Comparison of ENCODE assay signal across 19 cellular contexts in the genomic region with DNA sequence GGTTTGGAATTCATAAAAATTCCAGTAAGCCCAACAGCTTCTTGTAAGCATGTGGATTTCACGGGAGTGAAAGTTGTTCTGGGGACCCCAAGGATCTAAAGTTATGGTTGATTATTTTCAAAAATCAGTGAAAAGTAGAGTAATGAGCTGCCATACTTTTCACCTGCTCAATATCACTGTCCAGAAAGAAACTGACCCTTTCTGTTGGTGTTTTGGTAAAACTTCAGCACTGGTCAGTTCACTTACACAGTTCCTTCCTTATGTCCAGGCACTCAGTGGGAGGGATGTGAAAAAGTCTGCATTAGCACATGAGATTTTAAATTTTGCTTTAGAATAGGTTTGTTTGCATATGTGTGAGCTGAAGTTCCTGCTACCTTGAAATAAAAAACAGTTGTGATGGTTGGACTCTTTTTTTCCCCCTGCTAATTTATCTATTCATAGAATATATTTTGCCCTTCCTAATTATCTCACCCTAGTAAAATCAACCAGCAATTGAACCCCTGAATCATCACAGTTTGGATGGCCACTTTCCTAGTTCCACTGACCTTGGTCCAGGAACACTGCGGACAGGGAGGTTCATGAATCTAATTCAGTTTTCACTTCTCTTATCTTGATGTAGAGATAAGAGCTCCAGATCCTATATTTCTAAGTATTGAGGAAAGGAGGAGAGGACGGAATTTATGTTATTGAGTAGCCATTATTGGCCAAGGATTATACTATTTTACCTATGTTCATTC. TPM values are rescaled to one million over a fixed set of nuclear protein-coding genes. Genes with fewer than 3 reads are reported as not detected.
DNase-seq lines count a peak whose midpoint lies in the region; ATAC-seq, FAIRE-seq and TF ChIP-seq lines count a peak whose summit lies in the region.
"Had no signal": no experiment of that assay in that cellular context is flagged by ENCODE, and none has a peak within 500 bp of the region (broad histone marks: within the 10 kb centered on the region; RNA-seq: fewer than 3 reads in every experiment).

No MANE protein-coding gene starts in this region.

- TF ChIP-seq EP300 in Ishikawa (IDR thresholded peaks at IDR 0.05; ENCODE audit: borderline replicate concordance) (no peak), HepG2 (IDR thresholded peaks at IDR 0.05; ENCODE audit: low read depth in 2 of 2, low read length in 2 of 2) (no peak), HepG2 (CRISPR knock-in tag; IDR thresholded peaks at IDR 0.05; ENCODE audit: borderline replicate concordance) (no peak)

- ATAC-seq in SK-N-SH treated with all-trans-retinoic acid at 6 μM for 48 hours (peak; percentile 42; the same call in 1 of the 3 replicates), HepG2 (no peak)
- ATAC-seq: K562 had no signal

- no peaks in the 10 kb centered on the region for H4K20me1 ChIP-seq in HepG2 (ENCODE audit: insufficient read depth, low read length)

- intact Hi-C loops in HepG2 (cut with micrococcal nuclease; ENCODE audit: unreplicated experiment): no loop called here

- no peaks in the 10 kb centered on the region for H3K9me3 ChIP-seq in HepG2 (ENCODE audit: low read length)
- H3K9me3 ChIP-seq: BE2C had no signal

- peak overlapping the region; percentile 4; the same call in 1 of the 2 replicates for H3K9ac ChIP-seq in HepG2 (ENCODE audit: insufficient read depth, low read depth, low read length)

- H3K27ac ChIP-seq in HepG2 (ENCODE audit: extremely low read length, insufficient read depth, low read length): peak overlapping the region; percentile 72

- in situ Hi-C loops in HepG2 (cut with HindIII; ENCODE audit: extremely low pct_ligation_motif_present, low pct_unique_long_range_greater_than_20kb): no loop called here

- TF ChIP-seq CTCF in HepG2 (CRISPR knock-in tag; IDR thresholded peaks at IDR 0.05): no peak

- WGBS in HepG2 (ENCODE audit: low lambda C conversion rate): 33% methylated on average over 3 of the region's 3 CpGs

- FAIRE-seq in HepG2 (lab: Jason Lieb, UNC) (no peak), H54 (lab: Jason Lieb, UNC) (no peak)
- FAIRE-seq: A204.1, G401.6, GM12891, GM19239, K562 had no signal

- TF ChIP-seq POLR2A in HepG2 (IDR thresholded peaks at IDR 0.05; ENCODE audit: insufficient read depth in 1 of 2, low read depth in 2 of 2, low read length in 2 of 2): no peak
- TF ChIP-seq POLR2A in H54 (IDR thresholded peaks at IDR 0.05; ENCODE audit: low read depth, low read length): no peak

- no peaks in the 10 kb centered on the region for H3K36me3 ChIP-seq in HepG2 (replicated peaks in 1 of 2; ENCODE audit: control insufficient read depth in 1 of 2, insufficient read depth in 2 of 2, low read length in 2 of 2)
- H3K36me3 ChIP-seq: BE2C had no signal

- peak overlapping the region; percentile 48 for H3K4me2 ChIP-seq in HepG2 (ENCODE audit: low read depth, low read length)

- BruUV-seq in HepG2 (replicated peaks; lab: Mats Ljungman, UMichigan): no TSS peak

- peaks cover 82% of the 10 kb centered on the region for H3K4me1 ChIP-seq in HepG2 (ENCODE audit: insufficient read depth, low read length)
- H3K4me1 ChIP-seq: BE2C had no signal

- H2AFZ ChIP-seq in HepG2 (ENCODE audit: low read length): no peak overlapping the region

- no peaks in the 10 kb centered on the region for H3K27me3 ChIP-seq in HepG2 (ENCODE audit: control insufficient read depth in 1 of 2, insufficient read depth in 2 of 2, low read length in 2 of 2)
- H3K27me3 ChIP-seq: BE2C had no signal

- TF ChIP-seq RAD21 in Ishikawa (IDR thresholded peaks at IDR 0.05; ENCODE audit: low read depth) (no peak), HepG2 (CRISPR knock-in tag; IDR thresholded peaks at IDR 0.05) (no peak)

- POLR2A ChIA-PET in HepG2 (lab: Yijun Ruan, JAX): interaction anchor here (0.8 to 3.1 kb wide), 6 partner anchors 11 to 352 kb away, joined by 3 to 17 read pairs (median 4); partner anchors contain the start of gene CFL2

- no peak overlapping the region; a peak in 1 of 6 replicates for H3K4me3 ChIP-seq in HepG2 (replicated peaks in 1 of 3; ENCODE audit: insufficient read depth in 1 of 3, low read depth in 2 of 3, low read length in 3 of 3)
- H3K4me3 ChIP-seq: K562 had no signal

- DNase-seq in HepG2 (ENCODE audit: low spot score): no peak
- DNase-seq in NCI-H510A (lab: John Stamatoyannopoulos, UW): no peak
- DNase-seq in H54 (ENCODE audit: insufficient read length, low spot score): no peak
- no peak for DNase-seq in NCI-H524 treated with DMSO at 0.1 percent for 48 hours (lab: John Stamatoyannopoulos, UW)
- DNase-seq in epidermal melanocyte (ENCODE audit: insufficient read length, low spot score): no peak
- DNase-seq: ACHN; BE2C; C1 segment of cervical spinal cord; CD4-positive, CD25-positive, alpha-beta regulatory T cell; CD8-positive, alpha-beta memory T cell; COR-L47; HCEC 1CT had no signal

- H3K79me2 ChIP-seq in HepG2 (ENCODE audit: insufficient read depth, low read length): no peaks in the 10 kb centered on the region

- CTCF ChIA-PET in HepG2 (lab: Yijun Ruan, JAX; ENCODE audit: low intra/inter-chr PET ratio, low total read pairs): interaction anchor here (0.6 to 1.1 kb wide), 2 partner anchors 34 to 89 kb away, joined by 3 read pairs; no protein-coding TSS in a partner anchor

TF ChIP-seq in Ishikawa, 13 proteins besides CTCF, POLR2A, EP300 and RAD21 (continues in another document):
- TF ChIP-seq ZBTB7A (IDR thresholded peaks at IDR 0.05; ENCODE audit: low read depth): no peak

TF ChIP-seq in HepG2, 621 proteins besides CTCF, POLR2A, EP300 and RAD21 (continues in another document):
- TF ChIP-seq RFX3 (CRISPR knock-in tag; IDR thresholded peaks at IDR 0.05) (0 out of 2 replicates have a peak, but pooled peaks have one; percentile 6), ZNF432 (CRISPR knock-in tag; IDR thresholded peaks at IDR 0.05; ENCODE audit: borderline replicate concordance) (no peak), MEF2D (CRISPR knock-in tag; IDR thresholded peaks at IDR 0.05) (0 out of 2 replicates have a peak, but pooled peaks have one; percentile 4), MIER3 (CRISPR knock-in tag; IDR thresholded peaks at IDR 0.05; ENCODE audit: borderline replicate concordance) (no peak), SIN3A (IDR thresholded peaks at IDR 0.05; ENCODE audit: borderline replicate concordance, low read depth, low read length) (0 out of 2 replicates have a peak, but pooled peaks have one; percentile 32), ARNT2 (CRISPR knock-in tag; IDR thresholded peaks at IDR 0.05; ENCODE audit: low read depth) (0 out of 2 replicates have a peak, but pooled peaks have one; percentile 37), SMAD3 (CRISPR knock-in tag; IDR thresholded peaks at IDR 0.05) (no peak), MXD4 (CRISPR knock-in tag; IDR thresholded peaks at IDR 0.05) (no peak), MZF1 (CRISPR knock-in tag; IDR thresholded peaks at IDR 0.05; ENCODE audit: borderline replicate concordance) (no peak), ZSCAN12 (CRISPR knock-in tag; IDR thresholded peaks at IDR 0.05) (0 out of 2 replicates have a peak, but pooled peaks have one; percentile 51)

RNA-seq across cellular contexts. Expression of gene CFL2, which starts 25.8 kb away (rescaled TPM):
- total RNA-seq in HepG2 (2016; rRNA removed; fragmentation: Illumina TruSeq; extraction: Trizol): 158 and 301 TPM in 2 replicates
- 28.5 and 36.5 TPM in 2 replicates for total RNA-seq in HepG2 (2016; cell fraction: cytosol; rRNA removed; fragmentation: Illumina TruSeq; extraction: Trizol; ENCODE audit: low read depth)
- 158 and 295 TPM in 2 replicates for total RNA-seq in HepG2 (2016; cell fraction: insoluble cytoplasmic fraction; rRNA removed; fragmentation: Illumina TruSeq; extraction: Trizol)
- total RNA-seq in HepG2 (2016; cell fraction: membrane; rRNA removed; fragmentation: Illumina TruSeq; extraction: Trizol): 108 and 127 TPM in 2 replicates
- 85.5 and 89.1 TPM in 2 replicates for total RNA-seq in HepG2 (2016; cell fraction: nucleus; rRNA removed; fragmentation: Illumina TruSeq; extraction: Trizol)
- polyA plus RNA-seq in HepG2 (2011; rRNA removed): 68.8 and 114 TPM in 2 replicates
- polyA plus RNA-seq in HepG2 (2011; cell fraction: cytosol; rRNA removed): 44.2 and 78.0 TPM in 2 replicates
- polyA plus RNA-seq in HepG2 (2011; cell fraction: nucleus; rRNA removed): 22.8 and 33.8 TPM in 2 replicates
- polyA plus RNA-seq in HepG2 (2012): 145 and 207 TPM in 2 replicates
- 96.7 and 98.0 TPM in 2 replicates for polyA plus RNA-seq in HepG2 (2016; cell fraction: cytosol; fragmentation: Illumina TruSeq; extraction: Trizol; ENCODE audit: low read depth)
- 414 and 424 TPM in 2 replicates for polyA plus RNA-seq in HepG2 (2016; cell fraction: insoluble cytoplasmic fraction; fragmentation: Illumina TruSeq; extraction: Trizol; ENCODE audit: low read depth)
- 172 and 187 TPM in 2 replicates for polyA plus RNA-seq in HepG2 (2016; cell fraction: membrane; fragmentation: Illumina TruSeq; extraction: Trizol; ENCODE audit: low read depth)
- 152 and 161 TPM in 2 replicates for polyA plus RNA-seq in HepG2 (2016; cell fraction: nucleus; fragmentation: Illumina TruSeq; extraction: Trizol; ENCODE audit: insufficient read depth, low read depth)
- polyA minus RNA-seq in HepG2 (2011; rRNA and poly(A)+ RNA removed; ENCODE audit: low replicate concordance): 34.1 and 43.7 TPM in 2 replicates
- 94.3 and 108 TPM in 2 replicates for polyA minus RNA-seq in HepG2 (2011; cell fraction: cytosol; rRNA and poly(A)+ RNA removed)
- polyA minus RNA-seq in HepG2 (2011; cell fraction: nucleus; rRNA and poly(A)+ RNA removed): 50.5 and 53.0 TPM in 2 replicates

RNA-seq across cellular contexts. Expression of gene SNX6, which starts 58.7 kb away (rescaled TPM):
- 169 and 318 TPM in 2 replicates for total RNA-seq in HepG2 (2016; rRNA removed; fragmentation: Illumina TruSeq; extraction: Trizol)
- total RNA-seq in HepG2 (2016; cell fraction: cytosol; rRNA removed; fragmentation: Illumina TruSeq; extraction: Trizol; ENCODE audit: low read depth): 67.9 and 79.2 TPM in 2 replicates
- total RNA-seq in HepG2 (2016; cell fraction: insoluble cytoplasmic fraction; rRNA removed; fragmentation: Illumina TruSeq; extraction: Trizol): 184 and 327 TPM in 2 replicates
- total RNA-seq in HepG2 (2016; cell fraction: membrane; rRNA removed; fragmentation: Illumina TruSeq; extraction: Trizol): 78.6 and 93.2 TPM in 2 replicates
- total RNA-seq in HepG2 (2016; cell fraction: nucleus; rRNA removed; fragmentation: Illumina TruSeq; extraction: Trizol): 97.5 and 107 TPM in 2 replicates
- polyA plus RNA-seq in HepG2 (2011; rRNA removed): 62.9 and 92.3 TPM in 2 replicates
- polyA plus RNA-seq in HepG2 (2011; cell fraction: cytosol; rRNA removed): 74.8 and 134 TPM in 2 replicates
- 34.5 and 35.1 TPM in 2 replicates for polyA plus RNA-seq in HepG2 (2011; cell fraction: nucleus; rRNA removed)
- 116 and 119 TPM in 2 replicates for polyA plus RNA-seq in HepG2 (2012)
- 18.7 and 19.1 TPM in 2 replicates for polyA plus RNA-seq in HepG2 (2016; cell fraction: cytosol; fragmentation: Illumina TruSeq; extraction: Trizol; ENCODE audit: low read depth)
- polyA plus RNA-seq in HepG2 (2016; cell fraction: insoluble cytoplasmic fraction; fragmentation: Illumina TruSeq; extraction: Trizol; ENCODE audit: low read depth): 235 and 273 TPM in 2 replicates
- polyA plus RNA-seq in HepG2 (2016; cell fraction: membrane; fragmentation: Illumina TruSeq; extraction: Trizol; ENCODE audit: low read depth): 37.8 and 44.2 TPM in 2 replicates
- 96.4 and 106 TPM in 2 replicates for polyA plus RNA-seq in HepG2 (2016; cell fraction: nucleus; fragmentation: Illumina TruSeq; extraction: Trizol; ENCODE audit: insufficient read depth, low read depth)
- 13.3 and 24.5 TPM in 2 replicates for polyA minus RNA-seq in HepG2 (2011; rRNA and poly(A)+ RNA removed; ENCODE audit: low replicate concordance)
- 61.6 and 73.7 TPM in 2 replicates for polyA minus RNA-seq in HepG2 (2011; cell fraction: cytosol; rRNA and poly(A)+ RNA removed)
- 120 TPM in 2 replicates for polyA minus RNA-seq in HepG2 (2011; cell fraction: nucleus; rRNA and poly(A)+ RNA removed)
